ENCODE assay signal across 8 cellular contexts in genomic region chr1:212596798-212597197, GRCh38. TPM values are rescaled to one million over a fixed set of nuclear protein-coding genes. Genes with fewer than 3 reads are reported as not detected.
A peak's percentile ranks its signal among the peaks of the same experiment; 100 is the strongest.
DNase-seq lines count a peak whose midpoint lies in the region; ATAC-seq, FAIRE-seq and TF ChIP-seq lines count a peak whose summit lies in the region.

No MANE protein-coding gene starts in this region.

- POLR2A ChIA-PET in CD8-positive, alpha-beta memory T cell (lab: Charles Lee) = interaction anchor here (1.9 to 2.2 kb wide), 2 partner anchors 11 to 38 kb away, joined by 4 to 16 read pairs; partner anchors contain the start of gene ATF3
- POLR2A ChIA-PET in Panc1 (lab: Charles Lee) (interaction anchor here (0.7 kb wide), 1 partner anchor 11 kb away, joined by 3 read pairs; the partner anchor contains the start of gene ATF3), H1 (lab: Charles Lee; ENCODE audit: partially characterized antibody) (interaction anchor here (0.7 to 7.7 kb wide), 4 partner anchors 9 to 118 kb away, joined by 3 to 88 read pairs (median 6); partner anchors contain the start of gene ATF3)

- H3K18ac ChIP-seq in H1 (ENCODE audit: extremely low read depth, low read length) = no peak overlapping the region

- no peak for TF ChIP-seq EP300 in H1 (IDR thresholded peaks at IDR 0.05; ENCODE audit: borderline replicate concordance in 1 of 2, low read depth in 2 of 2, low read length in 2 of 2)

- DNase-seq in CD8-positive, alpha-beta memory T cell = no peak
- DNase-seq in Panc1 (ENCODE audit: low read depth, low spot score) = no peak
- DNase-seq in H1 (ENCODE audit: low read depth in 1 of 2, low spot score in 2 of 2) = no peak
- DNase-seq in DMS79 treated with DMSO at 0.1 percent for 48 hours (lab: John Stamatoyannopoulos, UW) = no peak
- no peak for DNase-seq in GM12891 (ENCODE audit: insufficient read length, low spot score)
- DNase-seq in NCI-H1694 (lab: John Stamatoyannopoulos, UW) = no peak

- no peak overlapping the region for H2BK120ac ChIP-seq in H1 (replicated peaks; ENCODE audit: low read depth, low read length)

- H3K79me1 ChIP-seq in H1 (ENCODE audit: low read depth, low read length) = no peaks in the 10 kb centered on the region

- no TSS peak for BruUV-seq in Panc1 (replicated peaks; lab: Mats Ljungman, UMichigan)

- no peak overlapping the region for H4K91ac ChIP-seq in H1 (replicated peaks; ENCODE audit: insufficient read length, low read length)

- H3K36me3 Mint-ChIP-seq in CD8-positive, alpha-beta memory T cell = no peaks in the 10 kb centered on the region

- H3K4me3 ChIP-seq in CD8-positive, alpha-beta memory T cell (ENCODE audit: low read length) = no peak overlapping the region
- H3K4me3 ChIP-seq in Panc1 (ENCODE audit: low read depth in 2 of 2, low read length in 2 of 2) (no peak overlapping the region), H1 (ENCODE audit: extremely low read depth in 1 of 4, insufficient read depth in 2 of 4, low read depth in 3 of 4, low read length in 4 of 4) (no peak overlapping the region), parathyroid adenoma (ENCODE audit: low read depth, low read length) (peak overlapping the region; percentile 34)

- 85% methylated on average over 3 of the region's 3 CpGs; no CpG with 5 or more reads in 1 of the 2 experiments for WGBS in H1 (ENCODE audit: extremely low coverage in 1 of 2, insufficient coverage in 1 of 2, insufficient read length in 1 of 2, insufficient replicate concordance in 2 of 2, low coverage in 1 of 2, low lambda C conversion rate in 2 of 2, missing lambda C conversion rate in 1 of 2), 2 experiments

- no peaks in the 10 kb centered on the region for H3K9me3 Mint-ChIP-seq in CD8-positive, alpha-beta memory T cell

- H2AFZ ChIP-seq in H1 (ENCODE audit: low read length) (no peak overlapping the region; the same call in 1 of the 2 replicates), parathyroid adenoma (no peak overlapping the region)

- CTCF ChIA-PET in CD8-positive, alpha-beta memory T cell (lab: Charles Lee) = interaction anchor here (1.0 kb wide), 1 partner anchor 120 kb away, joined by 3 read pairs; no protein-coding TSS in a partner anchor
- CTCF ChIA-PET in Panc1 (lab: Charles Lee) (interaction anchor here (0.7 kb wide), 1 partner anchor 232 kb away, joined by 3 read pairs; no protein-coding TSS in a partner anchor), H1 (lab: Charles Lee; ENCODE audit: partially characterized antibody) (interaction anchor here (0.5 to 2.0 kb wide), 26 partner anchors 8 to 1130 kb away, joined by 3 to 15 read pairs (median 4); partner anchors contain the start of gene ATF3)

- H2AK5ac ChIP-seq in H1 (ENCODE audit: low read depth, low read length) = no peak overlapping the region

- no peaks in the 10 kb centered on the region for H3K79me2 ChIP-seq in H1 (ENCODE audit: control insufficient read depth in 1 of 2, insufficient read depth in 2 of 2, low read length in 2 of 2)
- H3K79me2 ChIP-seq in parathyroid adenoma = no peaks in the 10 kb centered on the region

- no peak overlapping the region for H2BK15ac ChIP-seq in H1 (ENCODE audit: low read length)

- H3K36me3 ChIP-seq in CD8-positive, alpha-beta memory T cell (ENCODE audit: insufficient read depth, low read length) = no peaks in the 10 kb centered on the region
- H3K36me3 ChIP-seq in Panc1 (ENCODE audit: control insufficient read depth, insufficient read depth, low read length) (no peaks in the 10 kb centered on the region), H1 (ENCODE audit: control insufficient read depth in 2 of 4, insufficient read depth in 4 of 4, low read length in 3 of 4) (no peaks in the 10 kb centered on the region), parathyroid adenoma (ENCODE audit: control insufficient read depth, insufficient read depth, low read length) (no peaks in the 10 kb centered on the region)

- H2BK20ac ChIP-seq in H1 (ENCODE audit: low read length) = peak overlapping the region; percentile 15; the same call in 1 of the 2 replicates

- H4K5ac ChIP-seq in H1 (ENCODE audit: insufficient read length, low read depth, low read length) = no peak overlapping the region

- H3K27ac Mint-ChIP-seq in CD8-positive, alpha-beta memory T cell = peak overlapping the region in 6 of 8 donors; percentile 65 to 92 (median 88)

- no peaks in the 10 kb centered on the region for H3K23me2 ChIP-seq in H1 (ENCODE audit: low read depth, low read length)

- no peak overlapping the region for H3K56ac ChIP-seq in H1 (replicated peaks; ENCODE audit: insufficient read length, low read depth, low read length)

- peaks cover 15% of the 10 kb centered on the region for H3K4me1 ChIP-seq in CD8-positive, alpha-beta memory T cell (ENCODE audit: insufficient read depth, low read length)
- peaks cover 13% of the 10 kb centered on the region for H3K4me1 ChIP-seq in Panc1 (ENCODE audit: control insufficient read depth, insufficient read depth, low read length)
- peaks cover 0 to 13% (median 3%) of the 10 kb centered on the region in 4 experiments; a peak in 6 of 7 replicates for H3K4me1 ChIP-seq in H1 (replicated peaks in 1 of 4; ENCODE audit: control insufficient read depth in 3 of 4, insufficient read depth in 4 of 4, low read length in 3 of 4)
- H3K4me1 ChIP-seq in parathyroid adenoma = no peaks in the 10 kb centered on the region

- FAIRE-seq in H1 (lab: Jason Lieb, UNC) (no peak), GM12891 (lab: Jason Lieb, UNC) (no peak)

- H4K20me1 ChIP-seq in H1 (replicated peaks in 1 of 2; ENCODE audit: control insufficient read depth in 1 of 2, insufficient read depth in 2 of 2, low read length in 2 of 2) = no peaks in the 10 kb centered on the region

- no peak for TF ChIP-seq RAD21 in H1 (IDR thresholded peaks at IDR 0.05 in 1 of 2, conservative IDR thresholded peaks at IDR 0.05 in 1 of 2; ENCODE audit: low read depth in 2 of 2, low read length in 2 of 2)

- H3K14ac ChIP-seq in H1 (ENCODE audit: insufficient read length) = no peak overlapping the region

- no peaks in the 10 kb centered on the region for H3K9me3 ChIP-seq in CD8-positive, alpha-beta memory T cell (ENCODE audit: low read length)
- H3K9me3 ChIP-seq in Panc1 (ENCODE audit: control insufficient read depth, insufficient read depth, low read depth, low read length) (no peaks in the 10 kb centered on the region), H1 (ENCODE audit: insufficient read depth in 2 of 2, low read depth in 1 of 2, low read length in 1 of 2) (no peaks in the 10 kb centered on the region), parathyroid adenoma (ENCODE audit: control insufficient read depth, low read length) (no peaks in the 10 kb centered on the region)

- in situ Hi-C loops in Panc1 (cut with HindIII; ENCODE audit: low pct_unique_long_range_greater_than_20kb, low sequenced_read_pairs) = no loop called here

- no peak overlapping the region for H3K4ac ChIP-seq in H1 (replicated peaks; ENCODE audit: insufficient read length, low read depth, low read length)

- peaks cover 13 to 22% of the 10 kb centered on the region in 2 donors for H3K27me3 Mint-ChIP-seq in CD8-positive, alpha-beta memory T cell

- H2BK5ac ChIP-seq in H1 (ENCODE audit: low read depth, low read length) = peak overlapping the region; percentile 14; the same call in 1 of the 2 replicates

- TF ChIP-seq POLR2A in H1 (IDR thresholded peaks at IDR 0.05; ENCODE audit: control extremely low read depth in 1 of 2, low read depth in 2 of 2, low read length in 2 of 2) (no peak), GM12891 (IDR thresholded peaks at IDR 0.05; ENCODE audit: low read depth, low read length) (no peak)

- H3K9ac ChIP-seq in H1 (replicated peaks in 1 of 4; ENCODE audit: extremely low read depth in 1 of 4, low read depth in 3 of 4, low read length in 3 of 4) (no peak overlapping the region), parathyroid adenoma (no peak overlapping the region)

- ATAC-seq in Panc1 (no peak), GM21360 (IDR thresholded peaks at IDR 0.05; ENCODE audit: unreplicated experiment) (no peak)

- H3K4me1 Mint-ChIP-seq in CD8-positive, alpha-beta memory T cell = peaks cover 11 to 18% (median 17%) of the 10 kb centered on the region in 3 donors

- no peak overlapping the region for H3K23ac ChIP-seq in H1 (ENCODE audit: insufficient read length)

- TF ChIP-seq CTCF in Panc1 (IDR thresholded peaks at IDR 0.05) (no peak), H1 (IDR thresholded peaks at IDR 0.05; ENCODE audit: control extremely low read depth in 1 of 3, insufficient read depth in 1 of 3, low read depth in 1 of 3, low read length in 3 of 3) (no peak), parathyroid adenoma (IDR thresholded peaks at IDR 0.05) (no peak)

- intact Hi-C loops in Panc1 (cut with micrococcal nuclease; ENCODE audit: unreplicated experiment) = loop anchor here (5.0 kb wide), 1 partner anchor 109 kb away; no protein-coding TSS in a partner anchor

- no peaks in the 10 kb centered on the region for H3K27me3 ChIP-seq in CD8-positive, alpha-beta memory T cell (ENCODE audit: insufficient read depth, low read length, poor library complexity, severe bottlenecking)
- H3K27me3 ChIP-seq in Panc1 (ENCODE audit: control insufficient read depth, insufficient read depth, low read length) = peaks cover 4% of the 10 kb centered on the region; the same call in 1 of the 2 replicates
- H3K27me3 ChIP-seq in H1 (replicated peaks in 1 of 4; ENCODE audit: control insufficient read depth in 3 of 4, extremely low read depth in 1 of 4, insufficient read depth in 3 of 4, low read length in 3 of 4) = no peaks in the 10 kb centered on the region; a peak in 2 of 7 replicates
- H3K27me3 ChIP-seq in parathyroid adenoma (ENCODE audit: control insufficient read depth, insufficient read depth, low read length) = no peaks in the 10 kb centered on the region

- no peak overlapping the region for H3K27ac ChIP-seq in CD8-positive, alpha-beta memory T cell (ENCODE audit: low read depth, low read length)
- peak overlapping the region; percentile 68 for H3K27ac ChIP-seq in Panc1 (ENCODE audit: low read length)
- H3K27ac ChIP-seq in H1 (ENCODE audit: low read depth, low read length) = no peak overlapping the region
- peak overlapping the region; percentile 2 for H3K27ac ChIP-seq in parathyroid adenoma

- H3K4me3 Mint-ChIP-seq in CD8-positive, alpha-beta memory T cell = peak overlapping the region in 4 of 7 donors; percentile 74 to 78 (median 76)

- H4K8ac ChIP-seq in H1 (ENCODE audit: extremely low read depth, insufficient read depth, low read length) = no peak overlapping the region

- no peak overlapping the region for H3K4me2 ChIP-seq in H1 (ENCODE audit: insufficient read depth in 1 of 2, low read depth in 2 of 2, low read length in 2 of 2)
- peak overlapping the region; percentile 30 for H3K4me2 ChIP-seq in parathyroid adenoma (ENCODE audit: low read length)

- no peak overlapping the region for H2BK12ac ChIP-seq in H1 (ENCODE audit: low read depth, low read length)

RNA-seq across cellular contexts. Expression of gene ATF3, which starts 11.8 kb away (rescaled TPM):
- total RNA-seq in CD8-positive, alpha-beta memory T cell = 10 to 100 TPM; 58.8 to 59.0 TPM
- polyA plus RNA-seq in CD8-positive, alpha-beta memory T cell = not detected
- 13.3 TPM for total RNA-seq in Panc1 (2021; ENCODE audit: unreplicated experiment)
- polyA plus RNA-seq in Panc1 (2012; ENCODE audit: insufficient read length) = 8.6 TPM
- 21.5 and 27.7 TPM in 2 replicates for total RNA-seq in H1 (2021; fragmentation: NEBNext Ultra II Directional; extraction: Animal tissue kit (Norgen Biotek cat#: 25700))
- polyA plus RNA-seq in H1 (2011; rRNA removed) = 12.2 and 13.5 TPM in 2 replicates
- 17.1 TPM for polyA plus RNA-seq in H1 (2011; cell fraction: cytosol; rRNA removed)
- polyA plus RNA-seq in H1 (2011; cell fraction: nucleus; rRNA removed) = 18.7 TPM
- polyA plus RNA-seq in H1 (2012, experiment 1 of 2) = 18.2 to 33.8 TPM (median 21.4 TPM) in 4 replicates
- polyA plus RNA-seq in H1 (2012, experiment 2 of 2) = 16.1 TPM
- 9.1 TPM for polyA plus RNA-seq in H1 (2013, experiment 1 of 2)
- polyA plus RNA-seq in H1 (2013, experiment 2 of 2) = 9.4 TPM
- polyA minus RNA-seq in H1 (2011; rRNA and poly(A)+ RNA removed) = 13.6 and 21.4 TPM in 2 replicates
- 15.9 TPM for polyA minus RNA-seq in H1 (2011; cell fraction: cytosol; rRNA and poly(A)+ RNA removed)
- polyA minus RNA-seq in H1 (2011; cell fraction: nucleus; rRNA and poly(A)+ RNA removed) = 37.1 TPM
- polyA plus RNA-seq in GM12891 (2012; ENCODE audit: low read depth, missing spikeins) = 19.7 TPM

Comparison
In these comparisons a context has a peak if more than half of its experiments do, and no peak if none do; other contexts are left out.
1. H3K27ac ChIP-seq: peak in Panc1 (single experiment) and parathyroid adenoma (single experiment); none in CD8-positive, alpha-beta memory T cell (single experiment) and H1 (single experiment).